Comparison of ENCODE assay signal across 12 cellular contexts in the genomic region with DNA sequence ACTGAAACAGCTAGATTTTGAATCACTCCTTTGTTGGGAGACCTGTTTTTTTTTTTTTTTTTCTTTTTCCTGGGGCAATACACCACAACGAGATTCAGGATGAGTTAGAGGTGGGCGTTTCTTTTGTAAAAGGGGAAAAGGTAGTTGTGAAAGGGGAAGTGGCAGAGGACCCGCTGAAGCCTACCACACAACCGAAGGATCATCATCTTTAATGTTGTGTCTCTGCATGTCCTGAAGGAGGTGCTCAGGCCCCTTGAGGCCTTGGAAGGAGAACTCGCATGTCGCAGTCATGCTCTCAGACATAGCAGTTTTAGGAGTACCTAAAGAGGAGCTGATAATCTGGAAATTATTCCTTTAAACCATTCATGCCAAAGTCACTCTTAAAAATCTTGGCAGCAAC.
A peak's percentile ranks its signal among the peaks of the same experiment; 100 is the strongest.
DNase-seq lines count a peak whose midpoint lies in the region; ATAC-seq and TF ChIP-seq lines count a peak whose summit lies in the region.
"Had no signal": no experiment of that assay in that cellular context is flagged by ENCODE, and none has a peak within 500 bp of the region (broad histone marks: within the 10 kb centered on the region; RNA-seq: fewer than 3 reads in every experiment).

No MANE protein-coding gene starts in this region.

- H3K27ac ChIP-seq in OCI-LY3 (ENCODE audit: low read length) = no peak overlapping the region

- H3K9ac ChIP-seq in OCI-LY3 (ENCODE audit: low read length) = no peak overlapping the region

- H3K4me2 ChIP-seq in OCI-LY3 (ENCODE audit: low read length) = peak overlapping the region; percentile 52

- no peaks in the 10 kb centered on the region for H3K36me3 ChIP-seq in OCI-LY3 (replicated peaks; ENCODE audit: low read depth, low read length)
- H3K36me3 ChIP-seq: BE2C had no signal

- H3K4me3 Mint-ChIP-seq in activated CD4-positive, alpha-beta memory T cell treated with anti-CD3 and anti-CD28 coated beads, Interleukin-2, amount 10 ng/mL, durations not matched to agents 7 days and 5 days = no peak overlapping the region

- H3K9me3 Mint-ChIP-seq in activated CD4-positive, alpha-beta memory T cell treated with anti-CD3 and anti-CD28 coated beads, Interleukin-2, amount 10 ng/mL, durations not matched to agents 7 days and 5 days = no peaks in the 10 kb centered on the region

- POLR2A ChIA-PET in activated CD4-positive, alpha-beta memory T cell treated with anti-CD3 and anti-CD28 coated beads, Interleukin-2, amount 10 ng/mL, durations not matched to agents 7 days and 5 days (lab: Charles Lee) = no interaction called here

- ATAC-seq in HG03108 (IDR thresholded peaks at IDR 0.05; ENCODE audit: unreplicated experiment) = no peak

- no peaks in the 10 kb centered on the region for H3K9me3 ChIP-seq in OCI-LY3 (ENCODE audit: insufficient read depth, low read length)
- H3K9me3 ChIP-seq: BE2C had no signal

- no peak overlapping the region; the same call in 1 of the 2 replicates for H2AFZ ChIP-seq in OCI-LY3 (ENCODE audit: low read depth, low read length)

- peaks cover 20% of the 10 kb centered on the region for H3K4me1 ChIP-seq in OCI-LY3 (ENCODE audit: low read length)
- H3K4me1 ChIP-seq: BE2C had no signal

- H3K27me3 ChIP-seq in OCI-LY3 (ENCODE audit: low read depth, low read length) = no peaks in the 10 kb centered on the region
- H3K27me3 ChIP-seq: BE2C had no signal

- no peaks in the 10 kb centered on the region for H3K4me1 Mint-ChIP-seq in activated CD4-positive, alpha-beta memory T cell treated with anti-CD3 and anti-CD28 coated beads, Interleukin-2, amount 10 ng/mL, durations not matched to agents 7 days and 5 days

- H3K27ac Mint-ChIP-seq in activated CD4-positive, alpha-beta memory T cell treated with anti-CD3 and anti-CD28 coated beads, Interleukin-2, amount 10 ng/mL, durations not matched to agents 7 days and 5 days = no peak overlapping the region

- CTCF ChIA-PET in activated CD4-positive, alpha-beta memory T cell treated with anti-CD3 and anti-CD28 coated beads, Interleukin-2, amount 10 ng/mL, durations not matched to agents 7 days and 5 days (lab: Charles Lee) = no interaction called here

- DNase-seq in CD1c-positive myeloid dendritic cell (ENCODE audit: extremely low spot score) = peak; percentile 56
- no peak for DNase-seq in HFF-Myc (ENCODE audit: extremely low read depth, low read depth)
- peak; percentile 35 for DNase-seq in germinal center (ENCODE audit: low spot score)
- DNase-seq in superior temporal gyrus (ENCODE audit: extremely low spot score) = no peak
- DNase-seq in NCI-H748 (lab: John Stamatoyannopoulos, UW; ENCODE audit: unreplicated experiment) = no peak
- DNase-seq in activated CD4-positive, alpha-beta memory T cell treated with anti-CD3 and anti-CD28 coated beads, Interleukin-2, amount 10 ng/mL, durations not matched to agents 7 days and 5 days = no peak
- DNase-seq: amygdala; BE2C; effector CD8-positive, alpha-beta T cell; NCI-H2081 had no signal

- no peaks in the 10 kb centered on the region for H3K79me2 ChIP-seq in OCI-LY3 (ENCODE audit: low read length)

- no peaks in the 10 kb centered on the region for H4K20me1 ChIP-seq in OCI-LY3 (ENCODE audit: insufficient read depth, low read length)

- H3K27me3 Mint-ChIP-seq in activated CD4-positive, alpha-beta memory T cell treated with anti-CD3 and anti-CD28 coated beads, Interleukin-2, amount 10 ng/mL, durations not matched to agents 7 days and 5 days = no peaks in the 10 kb centered on the region

- TF ChIP-seq CTCF in HFF-Myc (IDR thresholded peaks at IDR 0.05; ENCODE audit: low read depth, low read length, missing control alignments) (peak; percentile 9), OCI-LY3 (IDR thresholded peaks at IDR 0.05; ENCODE audit: low read depth, low read length) (peak; percentile 52)

- H3K36me3 Mint-ChIP-seq in activated CD4-positive, alpha-beta memory T cell treated with anti-CD3 and anti-CD28 coated beads, Interleukin-2, amount 10 ng/mL, durations not matched to agents 7 days and 5 days (ENCODE audit: low read depth) = no peaks in the 10 kb centered on the region

- no peak overlapping the region for H3K4me3 ChIP-seq in HFF-Myc (replicated peaks; ENCODE audit: low read depth, low read length)
- H3K4me3 ChIP-seq in OCI-LY3 (ENCODE audit: low read length) = peak overlapping the region; percentile 26; the same call in 1 of the 2 replicates

Comparison
In these comparisons a context has a peak if more than half of its experiments do, and no peak if none do; other contexts are left out.
1. DNase-seq: peak in CD1c-positive myeloid dendritic cell (single experiment) and germinal center (single experiment); none in HFF-Myc (single experiment), superior temporal gyrus (single experiment), NCI-H748 (single experiment) and activated CD4-positive, alpha-beta memory T cell treated with anti-CD3 and anti-CD28 coated beads, Interleukin-2, amount 10 ng/mL, durations not matched to agents 7 days and 5 days (single experiment).